Comparison of ENCODE assay signal across 1 cellular context in genomic region chr2:174570325-174570958, GRCh38.
TF ChIP-seq lines count a peak whose summit lies in the region.

No MANE protein-coding gene starts in this region.

TF ChIP-seq in HepG2, 621 proteins besides CTCF, POLR2A, EP300 and RAD21:
- TF ChIP-seq NFE2L2 (IDR thresholded peaks at IDR 0.05; ENCODE audit: low read length): peak; percentile 24; the same call in 1 of the 2 replicates
- TF ChIP-seq ELF4 (CRISPR knock-in tag; IDR thresholded peaks at IDR 0.05; ENCODE audit: borderline replicate concordance): no peak
- TF ChIP-seq MAFK (conservative IDR thresholded peaks at IDR 0.05 in 1 of 2, IDR thresholded peaks at IDR 0.05 in 1 of 2; ENCODE audit: low read length in 2 of 2): peak; percentile 94 to 97
- TF ChIP-seq MAFF (IDR thresholded peaks at IDR 0.05; ENCODE audit: low read depth, low read length): peak; percentile 95
